In the genomic region with DNA sequence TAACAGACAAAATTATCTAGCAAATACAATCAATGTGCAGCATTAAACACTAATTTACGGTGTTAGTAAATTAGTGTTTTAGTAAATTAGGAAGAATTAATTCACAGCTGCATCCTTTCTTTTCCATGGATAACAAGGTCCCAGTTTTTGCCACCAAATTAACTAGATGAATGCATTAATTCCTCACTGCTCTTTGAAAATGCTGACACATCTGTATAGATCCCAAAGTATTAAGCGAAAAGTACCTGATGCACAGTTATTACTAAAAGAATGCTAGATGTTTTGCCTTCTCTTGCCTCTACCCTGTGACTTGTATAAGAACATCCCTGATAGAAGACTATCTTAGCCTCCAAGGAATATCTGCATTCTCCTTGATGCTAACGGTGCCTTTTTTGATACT, we compare ENCODE assay signal across 36 cellular contexts.
"Had no signal": no experiment of that assay in that cellular context is flagged by ENCODE, and none has a peak within 500 bp of the region (broad histone marks: within the 10 kb centered on the region; RNA-seq: fewer than 3 reads in every experiment).

No MANE protein-coding gene starts in this region.

- H3K4me3 ChIP-seq: MG63 had no signal

- H3K36me3 ChIP-seq: MG63 had no signal

- DNase-seq: Karpas-422, Kasumi-1, MG63, MM.1S, MV-4-11, NCI-H1048, NCI-H1092, NCI-H1092 treated with DMSO at 0.1 percent for 48 hours, NCI-H1105, NCI-H1105 treated with DMSO at 0.1 percent for 48 hours, NCI-H1417, NCI-H1417 treated with DMSO at 0.1 percent for 48 hours, NCI-H1436, NCI-H1436 treated with DMSO at 0.1 percent for 48 hours, NCI-H146, NCI-H1694, NCI-H1694 treated with DMSO at 0.1 percent for 48 hours, NCI-H187, NCI-H187 treated with DMSO at 0.1 percent for 48 hours, NCI-H1930, NCI-H2029, NCI-H2029 treated with DMSO at 0.1 percent for 48 hours, NCI-H2081, NCI-H2081 treated with DMSO at 0.1 percent for 48 hours, NCI-H2107, NCI-H2171, NCI-H2171 treated with DMSO at 0.1 percent for 48 hours, NCI-H2227 treated with DMSO at 0.1 percent for 48 hours, NCI-H226, NCI-H345, NCI-H446, NCI-H446 treated with DMSO at 0.1 percent for 48 hours, NCI-H510A, NCI-H510A treated with DMSO at 0.1 percent for 48 hours, NCI-H524, NCI-H524 treated with DMSO at 0.1 percent for 48 hours had no signal

- H3K27me3 ChIP-seq: MG63 had no signal

- H3K9me3 ChIP-seq: MG63 had no signal
